In the genomic region with DNA sequence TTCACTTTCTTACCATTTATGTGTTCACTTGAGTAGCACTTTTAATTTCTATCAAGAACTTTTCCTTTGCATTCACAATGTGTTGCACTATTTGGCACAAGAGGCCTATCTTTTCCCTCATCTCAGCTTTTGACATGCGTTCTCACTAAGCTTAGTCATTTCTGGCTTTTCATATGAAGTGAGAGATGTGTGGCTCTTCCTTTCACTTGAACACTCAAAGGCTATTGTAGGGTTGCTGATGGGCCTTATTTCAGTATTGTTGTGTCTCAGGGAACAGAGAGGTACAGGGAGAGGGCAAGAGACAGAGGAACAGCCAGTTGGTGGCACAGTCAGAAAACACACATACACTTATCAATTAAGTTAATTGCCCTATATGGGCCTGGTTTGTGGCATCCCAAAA, we compare ENCODE assay signal across 16 cellular contexts.
DNase-seq lines count a peak whose midpoint lies in the region; ATAC-seq, FAIRE-seq and TF ChIP-seq lines count a peak whose summit lies in the region.
"Had no signal": no experiment of that assay in that cellular context is flagged by ENCODE, and none has a peak within 500 bp of the region (broad histone marks: within the 10 kb centered on the region; RNA-seq: fewer than 3 reads in every experiment).

No MANE protein-coding gene starts in this region.

- H3K27me3 ChIP-seq in small intestine (ENCODE audit: control insufficient read depth in 2 of 2, insufficient read depth in 2 of 2, low read length in 2 of 2) (no peaks in the 10 kb centered on the region), H9 (ENCODE audit: insufficient read depth, low read length) (no peaks in the 10 kb centered on the region)

- no peak overlapping the region for H3K4me3 Mint-ChIP-seq in activated naive CD8-positive, alpha-beta T cell treated with anti-CD3 and anti-CD28 coated beads, Interleukin-2, amount 50 U/mL, for 24 hours
- no peak overlapping the region for H3K4me3 Mint-ChIP-seq in activated naive CD8-positive, alpha-beta T cell treated with anti-CD3 and anti-CD28 coated beads for 36 hours
- H3K4me3 Mint-ChIP-seq in H9: no peak overlapping the region
- H3K4me3 Mint-ChIP-seq: activated naive CD8-positive, alpha-beta T cell had no signal

- DNase-seq in activated naive CD8-positive, alpha-beta T cell treated with anti-CD3 and anti-CD28 coated beads, Interleukin-2, amount 50 U/mL, for 24 hours: no peak
- DNase-seq in activated naive CD8-positive, alpha-beta T cell treated with anti-CD3 and anti-CD28 coated beads for 36 hours: no peak
- DNase-seq in hepatic stellate cell (ENCODE audit: low spot score) (no peak), small intestine (no peak), HT-29 (ENCODE audit: low spot score) (no peak), H9 (no peak)
- DNase-seq: dermis blood vessel endothelial cell; H7; left ventricle myocardium superior; occipital lobe; SHP77 treated with DMSO at 0.1 percent for 48 hours; stimulated activated CD4-positive, alpha-beta T cell treated with anti-CD3 and anti-CD28 coated beads, Interleukin-2, amount 100 ng/mL, for 48 hours had no signal

- no peak overlapping the region for H2BK20ac ChIP-seq in H9 (ENCODE audit: low read depth, low read length, poor library complexity, severe bottlenecking)

- no peak overlapping the region for H2BK12ac ChIP-seq in H9 (ENCODE audit: insufficient read length, low read depth, low read length)

- H3K9me3 Mint-ChIP-seq in activated naive CD8-positive, alpha-beta T cell treated with anti-CD3 and anti-CD28 coated beads, Interleukin-2, amount 50 U/mL, for 24 hours: peaks cover 6% of the 10 kb centered on the region
- H3K9me3 Mint-ChIP-seq in activated naive CD8-positive, alpha-beta T cell treated with anti-CD3 and anti-CD28 coated beads for 36 hours: peaks cover 6% of the 10 kb centered on the region
- H3K9me3 Mint-ChIP-seq in H9: no peaks in the 10 kb centered on the region; a peak in 1 of 5 replicates

- H3K79me1 ChIP-seq in H9 (ENCODE audit: insufficient read depth, low read depth, low read length, poor library complexity, severe bottlenecking): no peaks in the 10 kb centered on the region

- no peak overlapping the region for H3T11ph ChIP-seq in H9 (ENCODE audit: low read length)

- no peaks in the 10 kb centered on the region for H3K9me3 ChIP-seq in small intestine (ENCODE audit: control insufficient read depth, low read depth)
- H3K9me3 ChIP-seq in H9 (ENCODE audit: control insufficient read depth, low read depth, low read length): no peaks in the 10 kb centered on the region

- no peak overlapping the region for H2BK5ac ChIP-seq in H9 (ENCODE audit: insufficient read length, low read length)

- no peaks in the 10 kb centered on the region for H3K36me3 ChIP-seq in small intestine (ENCODE audit: control insufficient read depth in 2 of 2, insufficient read depth in 2 of 2, low read length in 2 of 2)

- no peaks in the 10 kb centered on the region for H3K79me2 ChIP-seq in H9 (ENCODE audit: insufficient read depth, low read length)

- no peak overlapping the region for H2AK5ac ChIP-seq in H9 (ENCODE audit: insufficient read length, low read length)

- no peak overlapping the region for H3K4me3 ChIP-seq in small intestine (ENCODE audit: low read depth in 1 of 2, low read length in 2 of 2)

- no peak overlapping the region for H2AFZ ChIP-seq in H9 (ENCODE audit: low read length)

- 80 to 89% (median 80%) methylated on average over 1 of the region's 1 CpG for WGBS in small intestine, 3 donors
- WGBS in H9 (ENCODE audit: extremely low coverage, insufficient read length, low lambda C conversion rate): no CpG with 5 or more reads among the region's 1 CpG

- no peaks in the 10 kb centered on the region for H4K20me1 ChIP-seq in H9 (ENCODE audit: control insufficient read depth, insufficient read depth, insufficient read length)

- H3K56ac ChIP-seq in H9 (ENCODE audit: insufficient read length, low read depth, low read length): no peak overlapping the region

- no peak overlapping the region for H3K14ac ChIP-seq in H9 (ENCODE audit: insufficient read depth, low read length)

- no peak for TF ChIP-seq CTCF in H9 (conservative IDR thresholded peaks at IDR 0.05)

- no peaks in the 10 kb centered on the region for H3K23me2 ChIP-seq in H9 (ENCODE audit: insufficient read length, low read depth, low read length, poor library complexity, severe bottlenecking)

- peaks cover 3% of the 10 kb centered on the region for H3K4me1 Mint-ChIP-seq in activated naive CD8-positive, alpha-beta T cell treated with anti-CD3 and anti-CD28 coated beads, Interleukin-2, amount 50 U/mL, for 24 hours
- H3K4me1 Mint-ChIP-seq in activated naive CD8-positive, alpha-beta T cell treated with anti-CD3 and anti-CD28 coated beads for 36 hours: peaks cover 2% of the 10 kb centered on the region
- H3K4me1 Mint-ChIP-seq in H9: no peaks in the 10 kb centered on the region

- no peaks in the 10 kb centered on the region for H3K27me3 Mint-ChIP-seq in activated naive CD8-positive, alpha-beta T cell treated with anti-CD3 and anti-CD28 coated beads, Interleukin-2, amount 50 U/mL, for 24 hours
- H3K27me3 Mint-ChIP-seq in activated naive CD8-positive, alpha-beta T cell treated with anti-CD3 and anti-CD28 coated beads for 36 hours: no peaks in the 10 kb centered on the region
- no peaks in the 10 kb centered on the region for H3K27me3 Mint-ChIP-seq in H9 (ENCODE audit: low read depth)
- H3K27me3 Mint-ChIP-seq: activated naive CD8-positive, alpha-beta T cell had no signal

- H3K18ac ChIP-seq in H9 (ENCODE audit: insufficient read length, low read depth, low read length): no peak overlapping the region

- FAIRE-seq in small intestine (lab: Jason Lieb, UNC): no peak
- FAIRE-seq: frontal cortex had no signal

- peaks cover 11% of the 10 kb centered on the region for H3K36me3 Mint-ChIP-seq in activated naive CD8-positive, alpha-beta T cell treated with anti-CD3 and anti-CD28 coated beads, Interleukin-2, amount 50 U/mL, for 24 hours (ENCODE audit: low read depth)
- peaks cover 5% of the 10 kb centered on the region for H3K36me3 Mint-ChIP-seq in activated naive CD8-positive, alpha-beta T cell treated with anti-CD3 and anti-CD28 coated beads for 36 hours
- no peaks in the 10 kb centered on the region for H3K36me3 Mint-ChIP-seq in H9 (ENCODE audit: insufficient read depth in 1 of 3, low read depth in 3 of 3)

- no peak overlapping the region for H3K4me2 ChIP-seq in H9 (ENCODE audit: insufficient read depth, insufficient read length, low read length)

- H2BK120ac ChIP-seq in H9 (ENCODE audit: low read depth, low read length, poor library complexity, severe bottlenecking): no peak overlapping the region

- H4K91ac ChIP-seq in H9 (ENCODE audit: insufficient read length, low read depth, low read length): no peak overlapping the region

- no peak overlapping the region for H3K4ac ChIP-seq in H9 (ENCODE audit: low read depth, low read length)

- no peak overlapping the region for H4K8ac ChIP-seq in H9 (replicated peaks; ENCODE audit: insufficient read length, low read depth, low read length)

- no peak overlapping the region for H3K9ac ChIP-seq in H9 (ENCODE audit: extremely low read depth, insufficient read length, low read length)

- H3K27ac ChIP-seq in small intestine (ENCODE audit: low read depth in 1 of 2, low read length in 1 of 2) (no peak overlapping the region), H9 (ENCODE audit: insufficient read length, low read depth, low read length) (no peak overlapping the region)

- no peak overlapping the region for H3K23ac ChIP-seq in H9 (ENCODE audit: insufficient read length, low read depth, low read length)

- peak; percentile 49 for ATAC-seq in activated naive CD8-positive, alpha-beta T cell treated with anti-CD3 and anti-CD28 coated beads, Interleukin-2, amount 50 U/mL, for 24 hours
- ATAC-seq in GM21723 (IDR thresholded peaks at IDR 0.05; ENCODE audit: unreplicated experiment) (peak; percentile 94), HG03139 (IDR thresholded peaks at IDR 0.05; ENCODE audit: unreplicated experiment) (peak; percentile 87)
- ATAC-seq: left ventricle myocardium superior had no signal

- no peak overlapping the region for H4K5ac ChIP-seq in H9 (ENCODE audit: insufficient read length, low read depth, low read length)

- no peak overlapping the region for H3K27ac Mint-ChIP-seq in activated naive CD8-positive, alpha-beta T cell treated with anti-CD3 and anti-CD28 coated beads, Interleukin-2, amount 50 U/mL, for 24 hours
- H3K27ac Mint-ChIP-seq in activated naive CD8-positive, alpha-beta T cell treated with anti-CD3 and anti-CD28 coated beads for 36 hours: no peak overlapping the region
- no peak overlapping the region for H3K27ac Mint-ChIP-seq in H9
- H3K27ac Mint-ChIP-seq: activated naive CD8-positive, alpha-beta T cell had no signal

- H2BK15ac ChIP-seq in H9 (ENCODE audit: low read depth, low read length): no peak overlapping the region

- no peaks in the 10 kb centered on the region for H3K4me1 ChIP-seq in small intestine (ENCODE audit: control insufficient read depth in 2 of 2, insufficient read depth in 1 of 2, low read depth in 1 of 2, low read length in 1 of 2)
- no peaks in the 10 kb centered on the region for H3K4me1 ChIP-seq in H9 (ENCODE audit: insufficient read depth, low read length)
